12 cellular contexts compared by ENCODE assay signal in genomic region chr7:151817981-151818673, GRCh38. TPM values are rescaled to one million over a fixed set of nuclear protein-coding genes. Genes with fewer than 3 reads are reported as not detected.
DNase-seq lines count a peak whose midpoint lies in the region; ATAC-seq and TF ChIP-seq lines count a peak whose summit lies in the region.
"Had no signal": no experiment of that assay in that cellular context is flagged by ENCODE, and none has a peak within 500 bp of the region (broad histone marks: within the 10 kb centered on the region; RNA-seq: fewer than 3 reads in every experiment).

No MANE protein-coding gene starts in this region.

- peak overlapping the region in 8 of 11 experiments; percentile 28 to 69 (median 61); a peak in 15 of 22 replicates for H3K4me2 ChIP-seq in BLaER1 treated with 17β-estradiol and CSF1 and Interleukin-3, amounts not matched to agents 10 nM and 100 nM
- no peak overlapping the region for H3K4me2 ChIP-seq in neural progenitor cell

- no peak overlapping the region for H3K4me3 Mint-ChIP-seq in neural progenitor cell
- no peak overlapping the region for H3K4me3 Mint-ChIP-seq in stimulated activated memory B cell treated with anti-CD40 and anti-IgM and Interleukin-4, amounts not matched to agents 10 μg/mL and 1 μg/mL and 100 μg/mL, for 72 hours
- H3K4me3 Mint-ChIP-seq: B cell; CD8-positive, alpha-beta memory T cell; IgD-negative memory B cell had no signal

- no peak for TF ChIP-seq CTCF in VCaP (conservative IDR thresholded peaks at IDR 0.05)
- no peak for TF ChIP-seq CTCF in neural progenitor cell (IDR thresholded peaks at IDR 0.05)

- H2AFZ ChIP-seq in neural progenitor cell (replicated peaks), result no peak overlapping the region

- H3K9me3 ChIP-seq in BLaER1 treated with 17β-estradiol and CSF1 and Interleukin-3, amounts not matched to agents 10 nM and 100 nM (replicated peaks in 1 of 11), result no peaks in the 10 kb centered on the region
- H3K9me3 ChIP-seq in neural progenitor cell (ENCODE audit: low read depth), result no peaks in the 10 kb centered on the region
- H3K9me3 ChIP-seq: Caco-2 had no signal

- peaks cover 21% of the 10 kb centered on the region for H3K27me3 Mint-ChIP-seq in neural progenitor cell (ENCODE audit: insufficient read depth, low read depth)
- H3K27me3 Mint-ChIP-seq in stimulated activated memory B cell treated with anti-CD40 and anti-IgM and Interleukin-4, amounts not matched to agents 10 μg/mL and 1 μg/mL and 100 μg/mL, for 72 hours, result no peaks in the 10 kb centered on the region
- H3K27me3 Mint-ChIP-seq: B cell; CD8-positive, alpha-beta memory T cell; IgD-negative memory B cell had no signal

- no peak for DNase-seq in neural progenitor cell (ENCODE audit: low spot score)
- no peak for DNase-seq in central memory CD4-positive, alpha-beta T cell
- DNase-seq in MV-4-11 (lab: John Stamatoyannopoulos, UW), result no peak
- no peak for DNase-seq in NCI-H1436 treated with DMSO at 0.1 percent for 48 hours (lab: John Stamatoyannopoulos, UW)
- DNase-seq: Caco-2; CD8-positive, alpha-beta memory T cell; GF-D8 had no signal

- H3K36me3 Mint-ChIP-seq in neural progenitor cell, result no peaks in the 10 kb centered on the region
- peaks cover 8% of the 10 kb centered on the region for H3K36me3 Mint-ChIP-seq in stimulated activated memory B cell treated with anti-CD40 and anti-IgM and Interleukin-4, amounts not matched to agents 10 μg/mL and 1 μg/mL and 100 μg/mL, for 72 hours

- H4K20me1 ChIP-seq in BLaER1 treated with 17β-estradiol and CSF1 and Interleukin-3, amounts not matched to agents 10 nM and 100 nM, result peaks cover 0 to 21% (median 0%) of the 10 kb centered on the region in 11 experiments; a peak in 7 of 22 replicates
- H4K20me1 ChIP-seq in neural progenitor cell (ENCODE audit: low read depth), result peaks cover 19% of the 10 kb centered on the region

- H3K27ac ChIP-seq in BLaER1 treated with 17β-estradiol and CSF1 and Interleukin-3, amounts not matched to agents 10 nM and 100 nM, result no peak overlapping the region
- H3K27ac ChIP-seq in VCaP, result peak overlapping the region; percentile 88
- no peak overlapping the region for H3K27ac ChIP-seq in neural progenitor cell

- H3K27ac Mint-ChIP-seq in neural progenitor cell, result peak overlapping the region; percentile 17
- peak overlapping the region; percentile 71 for H3K27ac Mint-ChIP-seq in stimulated activated memory B cell treated with anti-CD40 and anti-IgM and Interleukin-4, amounts not matched to agents 10 μg/mL and 1 μg/mL and 100 μg/mL, for 72 hours
- H3K27ac Mint-ChIP-seq: B cell had no signal

- H3K9me3 Mint-ChIP-seq in neural progenitor cell, result no peaks in the 10 kb centered on the region
- H3K9me3 Mint-ChIP-seq in stimulated activated memory B cell treated with anti-CD40 and anti-IgM and Interleukin-4, amounts not matched to agents 10 μg/mL and 1 μg/mL and 100 μg/mL, for 72 hours, result no peaks in the 10 kb centered on the region
- H3K9me3 Mint-ChIP-seq: CD8-positive, alpha-beta memory T cell; IgD-negative memory B cell had no signal

- no peaks in the 10 kb centered on the region for H3K27me3 ChIP-seq in BLaER1 treated with 17β-estradiol and CSF1 and Interleukin-3, amounts not matched to agents 10 nM and 100 nM
- peaks cover 33% of the 10 kb centered on the region for H3K27me3 ChIP-seq in neural progenitor cell

- H3K4me1 Mint-ChIP-seq in neural progenitor cell, result peaks cover 22% of the 10 kb centered on the region
- peaks cover 50% of the 10 kb centered on the region for H3K4me1 Mint-ChIP-seq in stimulated activated memory B cell treated with anti-CD40 and anti-IgM and Interleukin-4, amounts not matched to agents 10 μg/mL and 1 μg/mL and 100 μg/mL, for 72 hours

- peaks cover 11% of the 10 kb centered on the region for H3F3A ChIP-seq in neural progenitor cell (ENCODE audit: low read depth)

- H3K4me3 ChIP-seq in BLaER1 treated with 17β-estradiol and CSF1 and Interleukin-3, amounts not matched to agents 10 nM and 100 nM, result no peak overlapping the region
- no peak overlapping the region for H3K4me3 ChIP-seq in neural progenitor cell

- H3K36me3 ChIP-seq in BLaER1 treated with 17β-estradiol and CSF1 and Interleukin-3, amounts not matched to agents 10 nM and 100 nM, result no peaks in the 10 kb centered on the region
- H3K36me3 ChIP-seq in neural progenitor cell, result no peaks in the 10 kb centered on the region

- no peak overlapping the region; a peak in 2 of 22 replicates for H3K9ac ChIP-seq in BLaER1 treated with 17β-estradiol and CSF1 and Interleukin-3, amounts not matched to agents 10 nM and 100 nM
- no peak overlapping the region for H3K9ac ChIP-seq in neural progenitor cell

- H3K79me2 ChIP-seq in neural progenitor cell (ENCODE audit: low read depth), result no peaks in the 10 kb centered on the region

- ATAC-seq in stimulated activated memory B cell treated with anti-CD40 and anti-IgM and Interleukin-4, amounts not matched to agents 10 μg/mL and 1 μg/mL and 100 μg/mL, for 72 hours, result no peak

- H3K4me1 ChIP-seq in BLaER1 treated with 17β-estradiol and CSF1 and Interleukin-3, amounts not matched to agents 10 nM and 100 nM, result peaks cover 0 to 35% (median 19%) of the 10 kb centered on the region in 10 experiments; a peak in 17 of 20 replicates
- H3K4me1 ChIP-seq in neural progenitor cell, result peaks cover 20% of the 10 kb centered on the region

RNA-seq across cellular contexts. Expression of gene PRKAG2, which starts 58.8 kb away (rescaled TPM):
- 11.1 and 11.4 TPM in 2 replicates for total RNA-seq in neural progenitor cell (ENCODE audit: low replicate concordance)
